In the genomic region with DNA sequence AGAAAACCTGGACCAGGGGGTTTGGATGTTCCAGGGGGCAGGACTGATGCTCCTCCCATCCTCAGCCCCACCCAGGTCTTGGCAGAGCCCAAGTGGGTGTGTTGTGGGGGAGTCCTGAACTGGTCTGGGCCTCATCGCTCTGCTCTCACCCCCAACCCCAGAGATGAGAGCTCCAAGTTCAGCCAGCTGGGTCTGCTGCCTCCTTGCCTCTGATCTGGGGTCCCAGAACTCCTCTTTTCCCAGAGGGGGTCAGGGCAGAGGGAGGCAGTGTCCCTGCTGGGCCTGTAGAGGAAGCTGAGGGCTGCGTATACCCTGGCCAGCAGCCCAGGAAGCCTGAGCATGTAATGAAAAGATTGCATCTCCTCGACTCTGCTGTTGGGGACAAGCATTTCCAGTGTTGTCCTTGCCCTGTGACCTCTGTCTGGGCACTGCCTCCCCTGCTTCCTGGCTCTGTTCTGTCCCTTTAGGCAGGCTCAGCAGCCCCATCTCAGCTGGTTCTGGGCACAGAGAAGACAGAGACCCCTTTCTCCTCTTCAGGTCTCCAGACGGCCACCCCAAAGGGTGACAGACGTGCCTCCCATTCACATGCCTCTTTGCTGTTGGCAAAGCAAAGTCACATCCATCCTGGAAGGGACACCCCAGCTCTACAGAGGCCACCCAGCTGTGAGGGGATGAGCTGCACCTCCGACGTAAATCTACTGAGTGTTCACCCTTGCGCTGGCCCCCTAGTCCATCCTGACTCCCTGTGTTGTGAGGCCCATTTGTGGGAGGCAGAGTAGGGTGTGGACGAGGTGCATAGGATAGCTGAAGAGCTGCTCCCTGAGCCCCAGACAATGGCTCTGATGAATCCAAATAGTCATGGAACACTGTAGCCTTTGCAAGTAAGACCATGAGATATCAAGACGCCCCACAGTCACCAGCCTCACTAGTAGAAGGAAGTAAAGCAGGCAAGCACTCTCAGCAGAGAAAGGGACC, we compare ENCODE assay signal across 1 cellular context.
TF ChIP-seq lines count a peak whose summit lies in the region.

No MANE protein-coding gene starts in this region.

TF ChIP-seq in K562, 482 proteins besides CTCF, POLR2A, EP300 and RAD21 (continued from another document):
- TF ChIP-seq ZNF609 (CRISPR knock-in tag; IDR thresholded peaks at IDR 0.05; ENCODE audit: borderline replicate concordance) (no peak), VEZF1 (CRISPR knock-in tag; IDR thresholded peaks at IDR 0.05) (peak; percentile 70), COPS2 (conservative IDR thresholded peaks at IDR 0.05) (no peak), KDM2B (CRISPR knock-in tag; IDR thresholded peaks at IDR 0.05) (no peak), STAT6 (CRISPR knock-in tag; IDR thresholded peaks at IDR 0.05) (0 out of 2 replicates have a peak, but pooled peaks have one; percentile 12), SMARCB1 (IDR thresholded peaks at IDR 0.05; ENCODE audit: insufficient read length, low read depth) (no peak), ZKSCAN8 (CRISPR knock-in tag; IDR thresholded peaks at IDR 0.05) (peak; percentile 83)
